17 cellular contexts compared by ENCODE assay signal in genomic region chr4:177673980-177674504, GRCh38.
DNase-seq lines count a peak whose midpoint lies in the region; ATAC-seq and TF ChIP-seq lines count a peak whose summit lies in the region.
"Had no signal": no experiment of that assay in that cellular context is flagged by ENCODE, and none has a peak within 500 bp of the region (broad histone marks: within the 10 kb centered on the region; RNA-seq: fewer than 3 reads in every experiment).

No MANE protein-coding gene starts in this region.

- no peak overlapping the region for H3K4me3 ChIP-seq in CD8-positive, alpha-beta memory T cell (ENCODE audit: low read length)
- no peak overlapping the region for H3K4me3 ChIP-seq in heart right ventricle
- H3K4me3 ChIP-seq: BLaER1, K562, SK-N-MC had no signal

- no peaks in the 10 kb centered on the region for H3K36me3 ChIP-seq in CD8-positive, alpha-beta memory T cell (ENCODE audit: insufficient read depth, low read length)
- no peaks in the 10 kb centered on the region for H3K36me3 ChIP-seq in heart right ventricle
- H3K36me3 ChIP-seq: BLaER1 had no signal

- no peaks in the 10 kb centered on the region for H3K36me3 Mint-ChIP-seq in CD8-positive, alpha-beta memory T cell
- H3K36me3 Mint-ChIP-seq: CD4-positive, alpha-beta memory T cell had no signal

- TF ChIP-seq CTCF in heart right ventricle (IDR thresholded peaks at IDR 0.05) = no peak

- no peaks in the 10 kb centered on the region for H3K27me3 ChIP-seq in CD8-positive, alpha-beta memory T cell (ENCODE audit: insufficient read depth, low read length, poor library complexity, severe bottlenecking)
- no peaks in the 10 kb centered on the region for H3K27me3 ChIP-seq in heart right ventricle
- H3K27me3 ChIP-seq: BLaER1 had no signal

- POLR2A ChIA-PET in CD8-positive, alpha-beta memory T cell (lab: Charles Lee) = no interaction called here

- ATAC-seq in heart right ventricle = no peak
- ATAC-seq: K562 had no signal

- H3K9me3 ChIP-seq in CD8-positive, alpha-beta memory T cell (ENCODE audit: low read length) = no peaks in the 10 kb centered on the region
- no peaks in the 10 kb centered on the region for H3K9me3 ChIP-seq in heart right ventricle
- H3K9me3 ChIP-seq: BLaER1 had no signal

- CTCF ChIA-PET in CD8-positive, alpha-beta memory T cell (lab: Charles Lee) = no interaction called here

- DNase-seq in D341Med (ENCODE audit: low spot score) = peak; percentile 17
- DNase-seq in OCI-M1 (lab: John Stamatoyannopoulos, UW) = peak; percentile 39
- DNase-seq in dedifferentiated amniotic fluid mesenchymal stem cell (ENCODE audit: extremely low spot score) = peak; percentile 40
- DNase-seq in iPS-NIHi7 (ENCODE audit: extremely low spot score) = peak; percentile 13
- no peak for DNase-seq in NCI-H774 (lab: John Stamatoyannopoulos, UW)
- DNase-seq in NCI-H1417 treated with DMSO at 0.1 percent for 48 hours (lab: John Stamatoyannopoulos, UW) = no peak
- no peak for DNase-seq in CD8-positive, alpha-beta memory T cell
- DNase-seq in heart right ventricle = no peak
- DNase-seq: CD4-positive, alpha-beta memory T cell; NCI-H1105 treated with DMSO at 0.1 percent for 48 hours; NCI-H187 treated with DMSO at 0.1 percent for 48 hours; NCI-H345; NCI-H526 treated with DMSO at 0.1 percent for 48 hours; SHP77 had no signal

- H3K27me3 Mint-ChIP-seq in CD8-positive, alpha-beta memory T cell = peaks cover 0 to 1% of the 10 kb centered on the region in 2 donors
- H3K27me3 Mint-ChIP-seq: CD4-positive, alpha-beta memory T cell had no signal

- intact Hi-C loops in heart right ventricle (cut with DNase I) = no loop called here

- 77 to 82% methylated on average over 3 of the region's 3 CpGs for WGBS in heart right ventricle, 2 donors

- no peak overlapping the region for H3K4me3 Mint-ChIP-seq in CD8-positive, alpha-beta memory T cell
- H3K4me3 Mint-ChIP-seq: CD4-positive, alpha-beta memory T cell had no signal

- H3K4me1 Mint-ChIP-seq in CD8-positive, alpha-beta memory T cell = no peaks in the 10 kb centered on the region
- H3K4me1 Mint-ChIP-seq: CD4-positive, alpha-beta memory T cell had no signal

- no peak overlapping the region for H3K27ac Mint-ChIP-seq in CD8-positive, alpha-beta memory T cell

- H3K27ac ChIP-seq in CD8-positive, alpha-beta memory T cell (ENCODE audit: low read depth, low read length) = no peak overlapping the region
- H3K27ac ChIP-seq in heart right ventricle = no peak overlapping the region
- H3K27ac ChIP-seq: BLaER1, SK-N-MC had no signal

- H3K9me3 Mint-ChIP-seq in CD8-positive, alpha-beta memory T cell = no peaks in the 10 kb centered on the region

- no peaks in the 10 kb centered on the region for H3K4me1 ChIP-seq in CD8-positive, alpha-beta memory T cell (ENCODE audit: insufficient read depth, low read length)
- H3K4me1 ChIP-seq in heart right ventricle = no peaks in the 10 kb centered on the region
- H3K4me1 ChIP-seq: BLaER1 had no signal

Comparison
In these comparisons a context has a peak if more than half of its experiments do, and no peak if none do; other contexts are left out.
1. DNase-seq: peak in D341Med (single experiment), OCI-M1 (single experiment), dedifferentiated amniotic fluid mesenchymal stem cell (single experiment) and iPS-NIHi7 (single experiment); none in NCI-H774 (single experiment), NCI-H1417 treated with DMSO at 0.1 percent for 48 hours (single experiment), CD8-positive, alpha-beta memory T cell (0 of 5) and heart right ventricle (0 of 2).